Comparison of ENCODE assay signal across 28 cellular contexts in genomic region chr12:128606040-128606439, GRCh38.
DNase-seq lines count a peak whose midpoint lies in the region; ATAC-seq, FAIRE-seq and TF ChIP-seq lines count a peak whose summit lies in the region.
"Had no signal": no experiment of that assay in that cellular context is flagged by ENCODE, and none has a peak within 500 bp of the region (broad histone marks: within the 10 kb centered on the region; RNA-seq: fewer than 3 reads in every experiment).

No MANE protein-coding gene starts in this region.

- no peak for FAIRE-seq in small intestine (lab: Jason Lieb, UNC)
- FAIRE-seq: kidney had no signal

- H3K27ac ChIP-seq in small intestine (ENCODE audit: low read depth in 1 of 2, low read length in 1 of 2) (no peak overlapping the region), right lobe of liver (no peak overlapping the region)
- H3K27ac ChIP-seq: cardiac muscle cell, gastrocnemius medialis, neural progenitor cell, VCaP had no signal

- DNase-seq in GM12865 (ENCODE audit: low read depth), result peak; percentile 19
- peak; percentile 10 for DNase-seq in NCI-H2196 treated with DMSO at 0.1 percent for 48 hours (lab: John Stamatoyannopoulos, UW; ENCODE audit: unreplicated experiment)
- peak; percentile 58 for DNase-seq in choroid plexus epithelial cell (ENCODE audit: low read depth)
- DNase-seq in small intestine, result peak; percentile 5
- DNase-seq in left lobe of liver (ENCODE audit: low spot score), result no peak
- DNase-seq in GM19238 (ENCODE audit: insufficient read length, low spot score), result no peak
- DNase-seq in SHP77 treated with DMSO at 0.1 percent for 48 hours (lab: John Stamatoyannopoulos, UW), result no peak
- no peak for DNase-seq in right lobe of liver
- DNase-seq: activated CD4-positive, alpha-beta T cell treated with anti-CD3 and anti-CD28 coated beads, Interleukin-2, amount 10 ng/mL, durations not matched to agents 24 days and 14 days; activated naive CD4-positive, alpha-beta T cell treated with anti-CD3 and anti-CD28 coated beads, Interleukin-2, amount 10 ng/mL, durations not matched to agents 7 days and 5 days; activated T-cell treated with anti-CD3 and anti-CD28 coated beads, Interleukin-2, amount 50 U/mL, for 48 hours; amniotic stem cell; CD4-positive, alpha-beta T cell; cortex of kidney; gastrocnemius medialis; GDM1; kidney; NCI-H187 treated with DMSO at 0.1 percent for 48 hours; NCI-H226; right cardiac atrium; stimulated activated CD4-positive, alpha-beta T cell treated with anti-CD3 and anti-CD28 coated beads, Interleukin-15, amount 100 ng/mL, for 24 hours; stimulated activated naive CD8-positive, alpha-beta T cell treated with anti-CD3 and anti-CD28 coated beads, Interleukin-15, amount 100 ng/mL, for 72 hours; trophoblast cell had no signal

- H3K4me1 ChIP-seq in small intestine (ENCODE audit: control insufficient read depth in 2 of 2, insufficient read depth in 1 of 2, low read depth in 1 of 2, low read length in 1 of 2), result no peaks in the 10 kb centered on the region
- H3K4me1 ChIP-seq in right lobe of liver, result no peaks in the 10 kb centered on the region
- H3K4me1 ChIP-seq: gastrocnemius medialis, neural progenitor cell had no signal

- ATAC-seq in left lobe of liver (no peak), right lobe of liver (no peak)
- ATAC-seq: gastrocnemius medialis; right cardiac atrium; SK-N-SH treated with all-trans-retinoic acid at 6 μM for 48 hours; stimulated activated naive CD8-positive, alpha-beta T cell treated with anti-CD3 and anti-CD28 coated beads, Interleukin-15, amount 100 ng/mL, for 72 hours had no signal

- no peak for TF ChIP-seq POLR2A in right lobe of liver (IDR thresholded peaks at IDR 0.05)

- H3K36me3 ChIP-seq in small intestine (ENCODE audit: control insufficient read depth in 2 of 2, insufficient read depth in 2 of 2, low read length in 2 of 2), result no peaks in the 10 kb centered on the region
- H3K36me3 ChIP-seq in right lobe of liver, result no peaks in the 10 kb centered on the region
- H3K36me3 ChIP-seq: cardiac muscle cell, gastrocnemius medialis, neural progenitor cell had no signal

- TF ChIP-seq CTCF in GM12865 (IDR thresholded peaks at IDR 0.05; ENCODE audit: insufficient read depth, low read depth, low read length, missing control alignments) (no peak), choroid plexus epithelial cell (conservative IDR thresholded peaks at IDR 0.05; ENCODE audit: low read depth, low read length) (no peak), right lobe of liver (IDR thresholded peaks at IDR 0.05) (no peak)

- intact Hi-C loops in right lobe of liver (cut with DNase I), result no loop called here

- H3K27me3 ChIP-seq in small intestine (ENCODE audit: control insufficient read depth in 2 of 2, insufficient read depth in 2 of 2, low read length in 2 of 2) (no peaks in the 10 kb centered on the region), right lobe of liver (no peaks in the 10 kb centered on the region)
- H3K27me3 ChIP-seq: cardiac muscle cell, gastrocnemius medialis, neural progenitor cell had no signal

- H3K4me3 ChIP-seq in GM12865 (ENCODE audit: low read depth, low read length) (no peak overlapping the region), choroid plexus epithelial cell (ENCODE audit: low read depth, low read length) (no peak overlapping the region), small intestine (ENCODE audit: low read depth in 1 of 2, low read length in 2 of 2) (no peak overlapping the region), right lobe of liver (no peak overlapping the region)
- H3K4me3 ChIP-seq: cardiac muscle cell, gastrocnemius medialis, lung, neural progenitor cell had no signal

- 39 to 48% (median 47%) methylated on average over 4 of the region's 4 CpGs for WGBS in small intestine, 3 donors
- WGBS in right lobe of liver (ENCODE audit: insufficient coverage, low coverage, low lambda C conversion rate, missing lambda C conversion rate), result 26% methylated on average over 2 of the region's 4 CpGs

- H3K9me3 ChIP-seq in small intestine (ENCODE audit: control insufficient read depth, low read depth) (no peaks in the 10 kb centered on the region), right lobe of liver (no peaks in the 10 kb centered on the region)
- H3K9me3 ChIP-seq: gastrocnemius medialis had no signal

Comparison
In these comparisons a context has a peak if more than half of its experiments do, and no peak if none do; other contexts are left out.
1. DNase-seq: peak in GM12865 (single experiment), NCI-H2196 treated with DMSO at 0.1 percent for 48 hours (single experiment), choroid plexus epithelial cell (single experiment) and small intestine (single experiment); none in left lobe of liver (single experiment), GM19238 (single experiment), SHP77 treated with DMSO at 0.1 percent for 48 hours (single experiment) and right lobe of liver (0 of 3).